8 cellular contexts compared by ENCODE assay signal in the genomic region with DNA sequence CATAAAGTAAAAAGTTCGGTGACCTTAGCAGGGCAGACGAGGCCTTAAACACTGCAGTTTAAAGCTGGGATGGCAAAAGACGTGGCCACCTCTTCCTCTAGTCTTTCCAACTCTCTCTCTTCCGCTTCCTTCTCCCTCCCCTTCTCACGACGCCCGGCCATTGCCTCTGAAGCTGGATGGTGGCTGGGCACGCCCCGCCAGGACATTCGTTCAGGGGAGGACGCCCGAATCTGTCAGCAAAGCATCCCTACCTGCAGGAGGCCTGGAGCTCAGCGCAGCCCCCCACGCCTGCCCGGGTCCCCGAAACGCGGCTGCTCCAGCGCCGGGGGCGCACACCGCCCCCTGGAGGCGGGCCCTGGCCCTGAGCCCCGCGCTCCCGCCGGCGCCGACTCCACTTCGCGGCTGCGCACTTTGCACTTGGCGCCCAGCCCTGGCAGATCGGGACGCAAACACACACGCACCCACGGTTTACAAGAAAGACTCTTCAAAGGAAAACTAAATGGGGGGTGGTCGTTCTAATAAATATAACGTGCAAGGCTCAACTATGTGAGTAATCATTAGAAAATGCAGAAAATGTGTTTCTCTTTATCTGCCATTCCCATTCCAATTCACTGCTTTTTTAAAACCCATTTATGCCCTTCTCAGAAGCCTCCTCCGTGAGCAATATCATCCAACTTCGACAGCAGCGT. TPM values are rescaled to one million over a fixed set of nuclear protein-coding genes. Genes with fewer than 3 reads are reported as not detected.
A peak's percentile ranks its signal among the peaks of the same experiment; 100 is the strongest.
DNase-seq lines count a peak whose midpoint lies in the region; ATAC-seq and TF ChIP-seq lines count a peak whose summit lies in the region.

No MANE protein-coding gene starts in this region.

- intact Hi-C loops in posterior vena cava (cut with DNase I) = no loop called here

- DNase-seq in DMS 273 (lab: John Stamatoyannopoulos, UW; ENCODE audit: unreplicated experiment) (peak; percentile 72), DMS 273 treated with DMSO at 0.1 percent for 48 hours (lab: John Stamatoyannopoulos, UW) (no peak), SK-N-SH (peak; percentile 77), cardiac muscle cell (ENCODE audit: low read depth in 1 of 2, low spot score in 1 of 2) (peak; percentile 47 to 76), posterior vena cava (ENCODE audit: low spot score) (peak; percentile 93), upper lobe of left lung (peak; percentile 66 to 97), RKO (ENCODE audit: low spot score) (no peak)
- peak; percentile 73 for DNase-seq in activated naive CD8-positive, alpha-beta T cell treated with anti-CD3 and anti-CD28 coated beads for 36 hours

- POLR2A ChIA-PET in SK-N-SH (lab: Yijun Ruan, JAX) = no interaction called here

- no peaks in the 10 kb centered on the region for H3K9me2 ChIP-seq in SK-N-SH

- peaks cover 18% of the 10 kb centered on the region for H3K27me3 Mint-ChIP-seq in activated naive CD8-positive, alpha-beta T cell treated with anti-CD3 and anti-CD28 coated beads for 36 hours

- ATAC-seq in upper lobe of left lung (ENCODE audit: low FRiP score in 2 of 2) = peak; percentile 66 to 96

- H3K4me3 ChIP-seq in SK-N-SH (ENCODE audit: low read depth in 2 of 2, low read length in 1 of 2) (peak overlapping the region; percentile 33 to 48), cardiac muscle cell (peak overlapping the region; percentile 15), upper lobe of left lung (peak overlapping the region; percentile 13 to 63 (median 54))

- no peaks in the 10 kb centered on the region for H3K36me3 ChIP-seq in SK-N-SH (replicated peaks in 1 of 2; ENCODE audit: control insufficient read depth in 1 of 2, insufficient read depth in 2 of 2, low read length in 1 of 2)
- H3K36me3 ChIP-seq in cardiac muscle cell = no peaks in the 10 kb centered on the region
- no peaks in the 10 kb centered on the region for H3K36me3 ChIP-seq in upper lobe of left lung

- H3K4me3 Mint-ChIP-seq in activated naive CD8-positive, alpha-beta T cell treated with anti-CD3 and anti-CD28 coated beads for 36 hours = peak overlapping the region; percentile 82

- TF ChIP-seq POLR2A in upper lobe of left lung (IDR thresholded peaks at IDR 0.05) = peak in 1 of 4 donors; percentile 58

- CTCF ChIA-PET in SK-N-SH (lab: Yijun Ruan, JAX) = interaction anchor here (1.2 to 1.6 kb wide), 2 partner anchors 12 to 18 kb away, joined by 3 to 4 read pairs; no protein-coding TSS in a partner anchor

- peaks cover 2% of the 10 kb centered on the region for H3K36me3 Mint-ChIP-seq in activated naive CD8-positive, alpha-beta T cell treated with anti-CD3 and anti-CD28 coated beads for 36 hours

- H3K9ac ChIP-seq in SK-N-SH = no peak overlapping the region

- 21% methylated on average over 39 of the region's 42 CpGs for WGBS in SK-N-SH (ENCODE audit: low lambda C conversion rate)
- WGBS in upper lobe of left lung, 2 donors = 6 to 22% methylated on average over 21 to 41 of the region's 42 CpGs

- H3K4me1 ChIP-seq in SK-N-SH (ENCODE audit: control insufficient read depth in 1 of 2, insufficient read depth in 2 of 2, low read depth in 1 of 2, low read length in 1 of 2) (no peaks in the 10 kb centered on the region), cardiac muscle cell (ENCODE audit: low read depth) (no peaks in the 10 kb centered on the region), upper lobe of left lung (peaks cover 0 to 12% (median 0%) of the 10 kb centered on the region in 4 donors)

- H3K4me2 ChIP-seq in SK-N-SH = peak overlapping the region; percentile 55; the same call in 1 of the 2 replicates

- TF ChIP-seq CTCF in SK-N-SH (IDR thresholded peaks at IDR 0.05) = peak; percentile 53
- peak; percentile 86 for TF ChIP-seq CTCF in cardiac muscle cell (IDR thresholded peaks at IDR 0.05; ENCODE audit: low read depth, low read length)
- TF ChIP-seq CTCF in upper lobe of left lung (IDR thresholded peaks at IDR 0.05) = peak; percentile 64 to 90 (median 84)

- H3K79me2 ChIP-seq in SK-N-SH (ENCODE audit: insufficient read depth) = no peaks in the 10 kb centered on the region

- TF ChIP-seq EP300 in SK-N-SH (IDR thresholded peaks at IDR 0.05; ENCODE audit: borderline replicate concordance in 1 of 2, low read depth in 1 of 2, low read length in 1 of 2) = no peak
- TF ChIP-seq EP300 in upper lobe of left lung (IDR thresholded peaks at IDR 0.05) = no peak

- peaks cover 4% of the 10 kb centered on the region for H3K4me1 Mint-ChIP-seq in activated naive CD8-positive, alpha-beta T cell treated with anti-CD3 and anti-CD28 coated beads for 36 hours

- peak overlapping the region; percentile 84 for H3K27ac Mint-ChIP-seq in activated naive CD8-positive, alpha-beta T cell treated with anti-CD3 and anti-CD28 coated beads for 36 hours

- no peaks in the 10 kb centered on the region for H3K9me3 ChIP-seq in SK-N-SH
- H3K9me3 ChIP-seq in cardiac muscle cell (ENCODE audit: low read depth) = no peaks in the 10 kb centered on the region
- no peaks in the 10 kb centered on the region for H3K9me3 ChIP-seq in upper lobe of left lung

- H3F3A ChIP-seq in SK-N-SH (replicated peaks; ENCODE audit: insufficient read depth) = no peaks in the 10 kb centered on the region

- TF ChIP-seq RAD21 in SK-N-SH (IDR thresholded peaks at IDR 0.05; ENCODE audit: low read length) = no peak

- no peaks in the 10 kb centered on the region for H3K9me3 Mint-ChIP-seq in activated naive CD8-positive, alpha-beta T cell treated with anti-CD3 and anti-CD28 coated beads for 36 hours

- no peaks in the 10 kb centered on the region for H4K20me1 ChIP-seq in SK-N-SH (ENCODE audit: insufficient read depth)

- H3K27me3 ChIP-seq in SK-N-SH (ENCODE audit: insufficient read depth) (peaks cover 10% of the 10 kb centered on the region; the same call in 1 of the 2 replicates), cardiac muscle cell (peaks cover 9% of the 10 kb centered on the region), upper lobe of left lung (no peaks in the 10 kb centered on the region)

- no peak overlapping the region for H3K27ac ChIP-seq in SK-N-SH (ENCODE audit: low read depth in 2 of 2, low read length in 1 of 2)
- H3K27ac ChIP-seq in cardiac muscle cell = no peak overlapping the region
- peak overlapping the region; percentile 43 to 85 (median 66) for H3K27ac ChIP-seq in upper lobe of left lung

- H2AFZ ChIP-seq in SK-N-SH (ENCODE audit: low read depth) = peak overlapping the region; percentile 14; the same call in 1 of the 2 replicates

TF ChIP-seq in SK-N-SH, 30 proteins besides CTCF, POLR2A, EP300 and RAD21:
- TF ChIP-seq RCOR1 (IDR thresholded peaks at IDR 0.05; ENCODE audit: low read length) (no peak), MEF2A (IDR thresholded peaks at IDR 0.05; ENCODE audit: borderline replicate concordance, low read depth) (no peak), GABPA (IDR thresholded peaks at IDR 0.05; ENCODE audit: low read depth) (no peak), TAF1 (IDR thresholded peaks at IDR 0.05; ENCODE audit: borderline replicate concordance, low read depth, low read length) (no peak), RFX5 (IDR thresholded peaks at IDR 0.05; ENCODE audit: low read length) (no peak), EZH2phosphoT487 (IDR thresholded peaks at IDR 0.05; ENCODE audit: borderline replicate concordance, low read depth) (no peak)
- TF ChIP-seq, protein P1, sequence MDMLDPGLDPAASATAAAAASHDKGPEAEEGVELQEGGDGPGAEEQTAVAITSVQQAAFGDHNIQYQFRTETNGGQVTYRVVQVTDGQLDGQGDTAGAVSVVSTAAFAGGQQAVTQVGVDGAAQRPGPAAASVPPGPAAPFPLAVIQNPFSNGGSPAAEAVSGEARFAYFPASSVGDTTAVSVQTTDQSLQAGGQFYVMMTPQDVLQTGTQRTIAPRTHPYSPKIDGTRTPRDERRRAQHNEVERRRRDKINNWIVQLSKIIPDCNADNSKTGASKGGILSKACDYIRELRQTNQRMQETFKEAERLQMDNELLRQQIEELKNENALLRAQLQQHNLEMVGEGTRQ (IDR thresholded peaks at IDR 0.05; ENCODE audit: borderline replicate concordance, low read depth, low read length) = no peak

RNA-seq across cellular contexts. Expression of gene FOXC1, which starts 54.7 kb away (rescaled TPM):
- polyA plus RNA-seq in SK-N-SH (2012; rRNA removed) (3.6 and 4.3 TPM in 2 replicates), cardiac muscle cell (1.8 and 2.5 TPM in 2 replicates)
- polyA plus RNA-seq in SK-N-SH (2012; cell fraction: cytosol; rRNA removed) = 4.3 TPM in 2 replicates
- 5.0 and 5.6 TPM in 2 replicates for polyA plus RNA-seq in SK-N-SH (2012; cell fraction: nucleus; rRNA removed)
- not detected for total RNA-seq in activated naive CD8-positive, alpha-beta T cell treated with anti-CD3 and anti-CD28 coated beads for 36 hours
- total RNA-seq in cardiac muscle cell (3.4 and 6.2 TPM in 2 replicates), posterior vena cava (10 to 100 TPM; 27.6 to 33.5 TPM), upper lobe of left lung (1 to 10 TPM in 5 of 6 donors, under 1 TPM in 1; 0.22 to 5.5 (median 2.2) TPM)

Comparison
In these comparisons a context has a peak if more than half of its experiments do, and no peak if none do; other contexts are left out.
1. DNase-seq: peak in DMS 273 (single experiment), SK-N-SH (single experiment), activated naive CD8-positive, alpha-beta T cell treated with anti-CD3 and anti-CD28 coated beads for 36 hours (single experiment), cardiac muscle cell (2 of 2), posterior vena cava (single experiment) and upper lobe of left lung (2 of 2); none in DMS 273 treated with DMSO at 0.1 percent for 48 hours (single experiment) and RKO (single experiment).
2. H3K27ac ChIP-seq: peak in upper lobe of left lung (4 of 4); none in SK-N-SH (0 of 2) and cardiac muscle cell (single experiment).
3. Peak in every context shown above with its lines, with median percentiles within 50 percentile points of each other: H3K4me3 ChIP-seq and CTCF ChIP-seq.